In genomic region chr17:68777856-68778694, GRCh38 we compare ENCODE assay signal across 8 cellular contexts.
A peak's percentile ranks its signal among the peaks of the same experiment; 100 is the strongest.
DNase-seq lines count a peak whose midpoint lies in the region; ATAC-seq and TF ChIP-seq lines count a peak whose summit lies in the region.

No MANE protein-coding gene starts in this region.

- H3K36me3 Mint-ChIP-seq in activated T-helper 2 cell treated with anti-CD3 and anti-CD28 coated beads, Interferon-gamma antibody, Interleukin-2, Interleukin-4, amounts not matched to agents 10 μg/mL and 5 μg/mL and 100 μg/mL, durations not matched to agents 14 hours and 24 hours and 36 hours (ENCODE audit: low read depth), result no peaks in the 10 kb centered on the region

- TF ChIP-seq CTCF in hepatocyte (IDR thresholded peaks at IDR 0.05; ENCODE audit: poor library complexity) (no peak), omental fat pad (IDR thresholded peaks at IDR 0.05) (no peak)

- H3K4me3 Mint-ChIP-seq in activated T-helper 2 cell treated with anti-CD3 and anti-CD28 coated beads, Interferon-gamma antibody, Interleukin-2, Interleukin-4, amounts not matched to agents 10 μg/mL and 5 μg/mL and 100 μg/mL, durations not matched to agents 14 hours and 24 hours and 36 hours (ENCODE audit: low read depth), result no peak overlapping the region

- H3K4me2 ChIP-seq in hepatocyte, result peak overlapping the region; percentile 55

- no peak overlapping the region for H2AFZ ChIP-seq in hepatocyte

- intact Hi-C loops in activated T-helper 2 cell treated with anti-CD3 and anti-CD28 coated beads, Interferon-gamma antibody, Interleukin-2, Interleukin-4, amounts not matched to agents 10 μg/mL and 5 μg/mL and 100 μg/mL, durations not matched to agents 14 hours and 24 hours and 36 hours (cut with micrococcal nuclease), result loop anchor here (2.0 to 10.0 kb wide), 2 partner anchors 197 to 469 kb away; no protein-coding TSS in a partner anchor

- H3K4me1 Mint-ChIP-seq in activated T-helper 2 cell treated with anti-CD3 and anti-CD28 coated beads, Interferon-gamma antibody, Interleukin-2, Interleukin-4, amounts not matched to agents 10 μg/mL and 5 μg/mL and 100 μg/mL, durations not matched to agents 14 hours and 24 hours and 36 hours (ENCODE audit: low read depth), result peaks cover 5% of the 10 kb centered on the region

- DNase-seq in NCI-H1417 (lab: John Stamatoyannopoulos, UW) (peak; percentile 70 to 90 (median 79)), SK-MEL-5 (ENCODE audit: low read depth, low spot score) (peak; percentile 25), hepatocyte (ENCODE audit: low spot score) (peak; percentile 53), omental fat pad (ENCODE audit: low spot score) (no peak), AML-193 (lab: John Stamatoyannopoulos, UW) (no peak)
- DNase-seq in stimulated activated naive CD8-positive, alpha-beta T cell treated with anti-CD3 and anti-CD28 coated beads, Interleukin-15, Interleukin-2, amounts not matched to agents 100 U/mL and 50 U/mL, for 24 hours, result no peak
- no peak for DNase-seq in activated T-helper 2 cell treated with anti-CD3 and anti-CD28 coated beads, Interferon-gamma antibody, Interleukin-2, Interleukin-4, amounts not matched to agents 10 μg/mL and 5 μg/mL and 100 μg/mL, durations not matched to agents 14 hours and 24 hours and 36 hours (ENCODE audit: low spot score)

- WGBS in hepatocyte (ENCODE audit: low lambda C conversion rate, missing lambda C conversion rate), result 46% methylated on average over 10 of the region's 10 CpGs

- H3K4me3 ChIP-seq in hepatocyte, result no peak overlapping the region
- peak overlapping the region in 2 of 5 donors; percentile 8 to 33 for H3K4me3 ChIP-seq in subcutaneous abdominal adipose tissue (ENCODE audit: low read depth in 1 of 5, low read length in 5 of 5)

- peak overlapping the region; percentile 24 for H3K27ac ChIP-seq in hepatocyte
- peak overlapping the region; percentile 74 for H3K27ac ChIP-seq in subcutaneous abdominal adipose tissue (ENCODE audit: low read depth, low read length)

- no peaks in the 10 kb centered on the region for H4K20me1 ChIP-seq in hepatocyte (ENCODE audit: insufficient read depth, poor library complexity, severe bottlenecking)

- no peaks in the 10 kb centered on the region for H3K9me2 ChIP-seq in hepatocyte (replicated peaks; ENCODE audit: insufficient read depth)

- H3K27ac Mint-ChIP-seq in activated T-helper 2 cell treated with anti-CD3 and anti-CD28 coated beads, Interferon-gamma antibody, Interleukin-2, Interleukin-4, amounts not matched to agents 10 μg/mL and 5 μg/mL and 100 μg/mL, durations not matched to agents 14 hours and 24 hours and 36 hours, result no peak overlapping the region

- ATAC-seq in stimulated activated naive CD8-positive, alpha-beta T cell treated with anti-CD3 and anti-CD28 coated beads, Interleukin-15, Interleukin-2, amounts not matched to agents 100 U/mL and 50 U/mL, for 24 hours, result no peak
- no peak for ATAC-seq in omental fat pad (ENCODE audit: low FRiP score)

- peak overlapping the region in 2 of 5 donors; percentile 30 to 66 for H3K9ac ChIP-seq in subcutaneous abdominal adipose tissue (ENCODE audit: low read length in 5 of 5)

- H3K9me3 Mint-ChIP-seq in activated T-helper 2 cell treated with anti-CD3 and anti-CD28 coated beads, Interferon-gamma antibody, Interleukin-2, Interleukin-4, amounts not matched to agents 10 μg/mL and 5 μg/mL and 100 μg/mL, durations not matched to agents 14 hours and 24 hours and 36 hours, result no peaks in the 10 kb centered on the region

- no peaks in the 10 kb centered on the region for H3K27me3 Mint-ChIP-seq in activated T-helper 2 cell treated with anti-CD3 and anti-CD28 coated beads, Interferon-gamma antibody, Interleukin-2, Interleukin-4, amounts not matched to agents 10 μg/mL and 5 μg/mL and 100 μg/mL, durations not matched to agents 14 hours and 24 hours and 36 hours (ENCODE audit: low read depth)

- H3K36me3 ChIP-seq in hepatocyte (replicated peaks; ENCODE audit: insufficient read depth, low read depth), result no peaks in the 10 kb centered on the region
- H3K36me3 ChIP-seq in subcutaneous abdominal adipose tissue (ENCODE audit: control insufficient read depth in 5 of 5, insufficient read depth in 5 of 5, low read length in 5 of 5), result no peaks in the 10 kb centered on the region

- H3K4me1 ChIP-seq in hepatocyte (ENCODE audit: insufficient read depth), result peaks cover 22% of the 10 kb centered on the region
- H3K4me1 ChIP-seq in subcutaneous abdominal adipose tissue (ENCODE audit: control insufficient read depth in 5 of 5, insufficient read depth in 5 of 5, low read length in 5 of 5), result peaks cover 15 to 54% (median 45%) of the 10 kb centered on the region in 5 donors

- H3K79me2 ChIP-seq in hepatocyte, result no peaks in the 10 kb centered on the region

- H3K9me3 ChIP-seq in hepatocyte (ENCODE audit: low read depth) (no peaks in the 10 kb centered on the region), subcutaneous abdominal adipose tissue (ENCODE audit: control insufficient read depth in 5 of 5, low read length in 5 of 5) (no peaks in the 10 kb centered on the region)

- no peaks in the 10 kb centered on the region for H3K27me3 ChIP-seq in hepatocyte
- H3K27me3 ChIP-seq in subcutaneous abdominal adipose tissue (ENCODE audit: control insufficient read depth in 5 of 5, insufficient read depth in 4 of 5, low read length in 5 of 5), result no peaks in the 10 kb centered on the region

- in situ Hi-C loops in SK-MEL-5 (cut with HindIII; ENCODE audit: low pct_unique_long_range_greater_than_20kb, low sequenced_read_pairs), result loop anchor here (5.0 to 25.0 kb wide), 2 partner anchors 134 to 464 kb away; no protein-coding TSS in a partner anchor

Comparison
In these comparisons a context has a peak if more than half of its experiments do, and no peak if none do; other contexts are left out.
1. DNase-seq: peak in NCI-H1417 (3 of 3), SK-MEL-5 (single experiment) and hepatocyte (single experiment); none in stimulated activated naive CD8-positive, alpha-beta T cell treated with anti-CD3 and anti-CD28 coated beads, Interleukin-15, Interleukin-2, amounts not matched to agents 100 U/mL and 50 U/mL, for 24 hours (single experiment), omental fat pad (single experiment), AML-193 (0 of 2) and activated T-helper 2 cell treated with anti-CD3 and anti-CD28 coated beads, Interferon-gamma antibody, Interleukin-2, Interleukin-4, amounts not matched to agents 10 μg/mL and 5 μg/mL and 100 μg/mL, durations not matched to agents 14 hours and 24 hours and 36 hours (single experiment).